In the genomic region with DNA sequence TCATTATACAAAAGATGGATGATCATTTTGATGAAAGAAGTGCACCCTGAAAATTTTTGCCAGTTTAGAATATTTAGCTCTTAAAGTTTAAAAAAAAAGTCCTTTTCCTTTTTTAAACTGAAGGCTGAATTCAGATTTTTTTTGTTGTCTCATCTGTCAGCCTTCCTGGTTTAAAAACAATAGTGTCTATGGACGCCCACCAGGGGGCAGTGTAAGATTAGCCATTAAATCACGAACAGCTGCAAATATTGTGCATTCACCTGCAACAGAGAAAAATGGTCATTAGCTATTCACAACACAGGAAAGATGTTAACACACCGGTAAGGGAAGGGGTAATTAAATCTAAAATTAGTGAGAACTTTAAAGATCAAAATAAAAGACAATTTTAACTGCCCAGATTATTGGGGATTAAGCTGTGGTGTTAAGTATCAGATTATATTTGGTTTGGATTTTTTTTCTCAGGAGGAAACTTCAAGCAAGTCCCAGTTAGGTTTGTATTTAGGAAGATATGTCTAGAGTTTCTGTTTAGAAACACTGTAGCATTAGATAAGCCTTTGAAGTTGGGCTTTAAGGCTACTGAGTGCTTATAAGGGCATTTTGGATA, we compare ENCODE assay signal across 8 cellular contexts. TPM values are rescaled to one million over a fixed set of nuclear protein-coding genes. Genes with fewer than 3 reads are reported as not detected.
DNase-seq lines count a peak whose midpoint lies in the region; ATAC-seq and TF ChIP-seq lines count a peak whose summit lies in the region.

No MANE protein-coding gene starts in this region.

- no peak overlapping the region for H3K27ac ChIP-seq in prostate gland

- WGBS in prostate gland, result 0% methylated on average over 3 of the region's 3 CpGs

- H3K4me1 ChIP-seq in prostate gland (replicated peaks), result no peaks in the 10 kb centered on the region

- DNase-seq in D341Med (ENCODE audit: low spot score) (peak; percentile 33), M059J (ENCODE audit: low read depth) (peak; percentile 66), SHP77 treated with DMSO at 0.1 percent for 48 hours (lab: John Stamatoyannopoulos, UW) (peak; percentile 1), globus pallidus (ENCODE audit: low spot score) (peak; percentile 57), prostate gland (ENCODE audit: low spot score) (peak; percentile 42)
- peak; percentile 76 for DNase-seq in activated gamma-delta T cell treated with anti-CD3 and anti-CD28 coated beads, Interleukin-2, amount 50 U/mL, for 16 hours (ENCODE audit: low read depth)

- ATAC-seq in GM18867 (IDR thresholded peaks at IDR 0.05; ENCODE audit: unreplicated experiment), result no peak
- ATAC-seq in HG03045 (IDR thresholded peaks at IDR 0.05; ENCODE audit: unreplicated experiment), result no peak

- H3K4me3 ChIP-seq in prostate gland, result no peak overlapping the region

- H3K9me3 ChIP-seq in prostate gland, result no peaks in the 10 kb centered on the region

- no peak for TF ChIP-seq POLR2A in prostate gland (IDR thresholded peaks at IDR 0.05)

- H3K27me3 ChIP-seq in prostate gland (replicated peaks; ENCODE audit: insufficient read depth), result no peaks in the 10 kb centered on the region

- intact Hi-C loops in prostate gland (cut with DNase I), result loop anchor here (2.0 to 5.0 kb wide), 3 partner anchors 143 to 601 kb away; no protein-coding TSS in a partner anchor

- H3K36me3 ChIP-seq in prostate gland, result no peaks in the 10 kb centered on the region

- peak; percentile 43 to 78 (median 73) for TF ChIP-seq CTCF in prostate gland (IDR thresholded peaks at IDR 0.05)

RNA-seq across cellular contexts. Expression of a gene that starts 4.4 kb away (rescaled TPM):
- 15.3 and 24.5 TPM in 2 replicates for total RNA-seq in M059J (2014; rRNA removed; shearing (Covaris generic))
- 10 to 100 TPM; 12.4 to 15.1 TPM for total RNA-seq in prostate gland

RNA-seq across cellular contexts. Expression of a gene that starts 28.5 kb away (rescaled TPM):
- not detected in 2 replicates for total RNA-seq in M059J (2014; rRNA removed; shearing (Covaris generic))
- 1 to 10 TPM in 1 of 2 donors, not detected in 1; 2.6 TPM for total RNA-seq in prostate gland

Comparison
In these comparisons a context has a peak if more than half of its experiments do, and no peak if none do; other contexts are left out.
1. DNase-seq: peak in every context shown above with its lines; median percentile 76 in activated gamma-delta T cell treated with anti-CD3 and anti-CD28 coated beads, Interleukin-2, amount 50 U/mL, for 16 hours; 66 in M059J; 57 in globus pallidus; 42 in prostate gland; 33 in D341Med; 1 in SHP77 treated with DMSO at 0.1 percent for 48 hours.